Comparison of ENCODE assay signal across 8 cellular contexts in the genomic region with DNA sequence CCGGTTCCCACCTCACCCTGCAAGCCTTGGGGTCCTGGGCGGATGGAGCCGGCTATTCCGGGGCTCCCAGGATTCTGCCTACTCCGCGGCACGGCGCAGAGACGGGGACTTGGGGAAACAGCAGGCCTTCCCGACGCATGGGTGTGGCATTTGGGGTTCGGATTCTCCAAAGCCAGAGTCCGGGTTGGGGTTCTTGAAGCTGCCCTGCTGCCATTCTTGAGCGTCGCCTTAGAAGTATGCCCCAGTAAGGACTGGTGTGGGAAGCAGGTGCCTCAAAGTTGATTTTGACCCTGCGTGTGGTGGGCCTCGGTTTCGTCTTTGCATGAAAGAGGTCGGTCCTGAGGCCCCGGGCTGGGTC. TPM values are rescaled to one million over a fixed set of nuclear protein-coding genes. Genes with fewer than 3 reads are reported as not detected.
A peak's percentile ranks its signal among the peaks of the same experiment; 100 is the strongest.
DNase-seq lines count a peak whose midpoint lies in the region; TF ChIP-seq lines count a peak whose summit lies in the region.

No MANE protein-coding gene starts in this region.

- no peaks in the 10 kb centered on the region for H3K9me3 ChIP-seq in A673 (ENCODE audit: low read depth, low read length, poor library complexity, severe bottlenecking)
- H3K9me3 ChIP-seq in mammary epithelial cell (replicated peaks; ENCODE audit: insufficient read depth, low read length): no peaks in the 10 kb centered on the region
- no peaks in the 10 kb centered on the region for H3K9me3 ChIP-seq in mononuclear cell (ENCODE audit: low read depth, low read length)

- TF ChIP-seq CTCF in A673 (conservative IDR thresholded peaks at IDR 0.05; ENCODE audit: low read depth, low read length) (no peak), HL-60 (IDR thresholded peaks at IDR 0.05; ENCODE audit: insufficient read depth, low read length) (no peak), mammary epithelial cell (conservative IDR thresholded peaks at IDR 0.05 in 1 of 2, IDR thresholded peaks at IDR 0.05 in 1 of 2; ENCODE audit: extremely low read depth in 1 of 2, insufficient read depth in 1 of 2, low read depth in 1 of 2, low read length in 2 of 2) (no peak)

- H3K79me2 ChIP-seq in mammary epithelial cell (ENCODE audit: insufficient read depth, low read length): peaks cover 56% of the 10 kb centered on the region

- peak overlapping the region; percentile 87 for H3K4me3 ChIP-seq in A673 (ENCODE audit: low read depth, low read length, poor library complexity, severe bottlenecking)
- peak overlapping the region; percentile 97 for H3K4me3 ChIP-seq in HL-60 (replicated peaks; ENCODE audit: insufficient read depth, low read length)
- H3K4me3 ChIP-seq in mammary epithelial cell (replicated peaks in 1 of 3; ENCODE audit: insufficient read depth in 1 of 3, low read depth in 2 of 3, low read length in 3 of 3): peak overlapping the region; percentile 93 to 96 (median 96)
- H3K4me3 ChIP-seq in mononuclear cell (ENCODE audit: low read length): peak overlapping the region; percentile 82

- peaks cover 5% of the 10 kb centered on the region for H4K20me1 ChIP-seq in mammary epithelial cell (ENCODE audit: insufficient read depth, low read length)

- dilution Hi-C loops in mammary epithelial cell (cut with HindIII; ENCODE audit: low sequenced_read_pairs): no loop called here

- CTCF ChIA-PET in A673 (lab: Charles Lee): no interaction called here
- CTCF ChIA-PET in mammary epithelial cell (lab: Charles Lee; ENCODE audit: low non-redundant PET): no interaction called here

- H2AFZ ChIP-seq in mammary epithelial cell (ENCODE audit: low read depth, low read length): peak overlapping the region; percentile 86

- peak overlapping the region; percentile 96 for H3K4me2 ChIP-seq in mammary epithelial cell (ENCODE audit: insufficient read depth, low read depth, low read length)

- H3K27me3 ChIP-seq in A673 (replicated peaks; ENCODE audit: insufficient read depth, low read depth, low read length, poor library complexity) (peaks cover 12% of the 10 kb centered on the region), HL-60 (ENCODE audit: insufficient read depth, poor library complexity, severe bottlenecking) (no peaks in the 10 kb centered on the region), mammary epithelial cell (ENCODE audit: insufficient read depth, low read length) (no peaks in the 10 kb centered on the region), mononuclear cell (ENCODE audit: insufficient read depth, low read length) (no peaks in the 10 kb centered on the region)

- POLR2A ChIA-PET in A673 (lab: Charles Lee; ENCODE audit: low non-redundant PET): no interaction called here

- 0% methylated on average over 1 of the region's 20 CpGs for WGBS in mammary epithelial cell (ENCODE audit: low coverage, missing lambda C conversion rate)

- H3K36me3 ChIP-seq in A673 (ENCODE audit: insufficient read depth, low read length, poor library complexity, severe bottlenecking) (no peaks in the 10 kb centered on the region), mammary epithelial cell (ENCODE audit: insufficient read depth, low read length) (no peaks in the 10 kb centered on the region)

- no TSS peak for BruUV-seq in A673 (replicated peaks; lab: Mats Ljungman, UMichigan)
- no TSS peak for BruUV-seq in mammary epithelial cell (replicated peaks; lab: Mats Ljungman, UMichigan)

- peak overlapping the region; percentile 89 for H3K9ac ChIP-seq in mammary epithelial cell (ENCODE audit: insufficient read depth, low read length)

- H3K4me1 ChIP-seq in A673 (ENCODE audit: insufficient read depth, low read length, poor library complexity, severe bottlenecking) (peaks cover 18% of the 10 kb centered on the region), mammary epithelial cell (ENCODE audit: insufficient read depth, low read length) (peaks cover 30% of the 10 kb centered on the region), mononuclear cell (ENCODE audit: insufficient read depth, low read length) (peaks cover 51% of the 10 kb centered on the region)

- in situ Hi-C loops in mammary epithelial cell (cut with MboI; ENCODE audit: low sequenced_read_pairs in 2 of 2): no loop called here

- H3K27ac ChIP-seq in A673 (ENCODE audit: low read depth, low read length, poor library complexity, severe bottlenecking): peak overlapping the region; percentile 92
- H3K27ac ChIP-seq in HL-60 (replicated peaks): peak overlapping the region; percentile 78
- H3K27ac ChIP-seq in mammary epithelial cell (ENCODE audit: insufficient read depth, low read depth, low read length): peak overlapping the region; percentile 84

- DNase-seq in A673 (ENCODE audit: low spot score) (no peak), HL-60 (ENCODE audit: low read depth in 1 of 2, low spot score in 1 of 2) (no peak), mammary epithelial cell (no peak), iPS-NIHi7 (ENCODE audit: extremely low spot score) (no peak), islet precursor cell (no peak), NCI-H446 (lab: John Stamatoyannopoulos, UW) (no peak)
- DNase-seq in stimulated activated CD4-positive, alpha-beta T cell treated with anti-CD3 and anti-CD28 coated beads, Interleukin-12 subunit alpha, Interleukin-12 subunit beta, amount 100 ng/mL, for 4 hours: no peak

- intact Hi-C loops in A673 (cut with micrococcal nuclease; ENCODE audit: unreplicated experiment) (loop anchor here (1.0 kb wide), 1 partner anchor 31 kb away; a partner anchor contains a TSS), mammary epithelial cell (cut with micrococcal nuclease) (loop anchor here (1.0 to 5.0 kb wide), 2 partner anchors 26 to 38 kb away; a partner anchor contains a TSS)

RNA-seq across cellular contexts. Expression of a gene that starts 0.6 kb away (rescaled TPM):
- total RNA-seq in A673 (2021) (128 and 130 TPM in 2 replicates), mammary epithelial cell (100 to 1,000 TPM; 229 to 242 TPM), mononuclear cell (190 TPM)
- 461 TPM for polyA plus RNA-seq in mammary epithelial cell
- 86.1 TPM for polyA minus RNA-seq in mammary epithelial cell

RNA-seq across cellular contexts. Expression of a gene that starts 9.0 kb away (rescaled TPM):
- 0.97 and 1.3 TPM in 2 replicates for total RNA-seq in A673 (2021)
- under 1 TPM; 0.33 to 0.47 TPM for total RNA-seq in mammary epithelial cell
- 0.14 TPM for polyA plus RNA-seq in mammary epithelial cell
- polyA minus RNA-seq in mammary epithelial cell: not detected
- total RNA-seq in mononuclear cell: 0.84 TPM

RNA-seq across cellular contexts. Expression of a gene that starts 24.9 kb away (rescaled TPM):
- 10.6 and 12.1 TPM in 2 replicates for total RNA-seq in A673 (2021)
- 1 to 10 TPM; 7.0 to 8.0 TPM for total RNA-seq in mammary epithelial cell
- polyA plus RNA-seq in mammary epithelial cell: 2.6 TPM
- 3.0 TPM for polyA minus RNA-seq in mammary epithelial cell
- 4.7 TPM for total RNA-seq in mononuclear cell

RNA-seq across cellular contexts. Expression of a gene that starts 31.6 kb away (rescaled TPM):
- total RNA-seq in A673 (2021) (60.4 and 70.8 TPM in 2 replicates), mammary epithelial cell (10 to 100 TPM; 37.7 to 42.3 TPM), mononuclear cell (44.4 TPM)
- polyA plus RNA-seq in mammary epithelial cell: 66.4 TPM
- polyA minus RNA-seq in mammary epithelial cell: 11.7 TPM

RNA-seq across cellular contexts. Expression of a gene that starts 37.6 kb away (rescaled TPM):
- total RNA-seq in A673 (2021) (27.5 and 27.6 TPM in 2 replicates), mammary epithelial cell (10 to 100 TPM in 1 of 2 donors, 1 to 10 TPM in 1; 5.7 to 19.6 TPM), mononuclear cell (6.1 TPM)
- 14.5 TPM for polyA plus RNA-seq in mammary epithelial cell
- polyA minus RNA-seq in mammary epithelial cell: 9.7 TPM
